In genomic region chr16:69725480-69726312, GRCh38 we compare ENCODE assay signal across 1 cellular context.
TF ChIP-seq lines count a peak whose summit lies in the region.

No MANE protein-coding gene starts in this region.

TF ChIP-seq in K562, 482 proteins besides CTCF, POLR2A, EP300 and RAD21 (continued from another document and continues in another):
- no peak for TF ChIP-seq ZBTB5 (IDR thresholded peaks at IDR 0.05)
- peak; percentile 50; the same call in 1 of the 2 replicates for TF ChIP-seq SMARCC2 (IDR thresholded peaks at IDR 0.05; ENCODE audit: low read depth)
- 0 out of 4 replicates have a peak, but pooled peaks of 1 of the 2 experiments have one; percentile 33 for TF ChIP-seq ZNF318 (IDR thresholded peaks at IDR 0.05; ENCODE audit: borderline replicate concordance in 1 of 2, low read depth in 1 of 2)
- no peak for TF ChIP-seq ZNF717 (CRISPR knock-in tag; IDR thresholded peaks at IDR 0.05)
- no peak for TF ChIP-seq CUX1 (CRISPR knock-in tag; IDR thresholded peaks at IDR 0.05)
- TF ChIP-seq TAF7 (tag; IDR thresholded peaks at IDR 0.05): peak; percentile 46; the same call in 1 of the 2 replicates
- TF ChIP-seq ARID2 (IDR thresholded peaks at IDR 0.05): no peak
- TF ChIP-seq ZNF121 (CRISPR knock-in tag; conservative IDR thresholded peaks at IDR 0.05): no peak
- no peak for TF ChIP-seq FOXA1 (IDR thresholded peaks at IDR 0.05; ENCODE audit: borderline replicate concordance)
- no peak for TF ChIP-seq CBFA2T3 (IDR thresholded peaks at IDR 0.05)
- TF ChIP-seq CHD4 (IDR thresholded peaks at IDR 0.05; ENCODE audit: insufficient read depth, insufficient replicate concordance, low read depth, low read length, poor library complexity, severe bottlenecking): no peak
- no peak for TF ChIP-seq TARDBP (IDR thresholded peaks at IDR 0.05)
- TF ChIP-seq NFATC3 (IDR thresholded peaks at IDR 0.05): no peak
- TF ChIP-seq TEAD2 (tag; IDR thresholded peaks at IDR 0.05): no peak
- peak; percentile 23; the same call in 1 of the 2 replicates for TF ChIP-seq RUNX1 (IDR thresholded peaks at IDR 0.05; ENCODE audit: low read depth)
- peak; percentile 42; the same call in 1 of the 2 replicates for TF ChIP-seq ARID1B (IDR thresholded peaks at IDR 0.05)
- no peak for TF ChIP-seq ZNF407 (IDR thresholded peaks at IDR 0.05; ENCODE audit: low read depth)
- no peak for TF ChIP-seq MBD2 (IDR thresholded peaks at IDR 0.05; ENCODE audit: borderline replicate concordance, low read depth)
- no peak for TF ChIP-seq ZFP1 (CRISPR knock-in tag; IDR thresholded peaks at IDR 0.05)
- TF ChIP-seq DPF2 (IDR thresholded peaks at IDR 0.05): no peak
- no peak for TF ChIP-seq ZNF766 (CRISPR knock-in tag; conservative IDR thresholded peaks at IDR 0.05)
- no peak for TF ChIP-seq PCBP1 (IDR thresholded peaks at IDR 0.05; ENCODE audit: low read depth, low read length, poor library complexity, severe bottlenecking)
- no peak for TF ChIP-seq ZNF140 (CRISPR knock-in tag; IDR thresholded peaks at IDR 0.05)
- TF ChIP-seq HLTF (IDR thresholded peaks at IDR 0.05): no peak
- TF ChIP-seq ADNP (tag; IDR thresholded peaks at IDR 0.05): peak; percentile 47; the same call in 1 of the 2 replicates
- TF ChIP-seq EGR1 (conservative IDR thresholded peaks at IDR 0.05): peak; percentile 37; the same call in 1 of the 2 replicates
- no peak for TF ChIP-seq ZNF3 (CRISPR knock-in tag; IDR thresholded peaks at IDR 0.05)
- TF ChIP-seq JUN (IDR thresholded peaks at IDR 0.05; ENCODE audit: borderline replicate concordance, low read depth, low read length): no peak
- no peak for TF ChIP-seq JUN (CRISPR knock-in tag; IDR thresholded peaks at IDR 0.05; ENCODE audit: borderline replicate concordance)
- no peak for TF ChIP-seq HEY1 (CRISPR knock-in tag; IDR thresholded peaks at IDR 0.05; ENCODE audit: borderline replicate concordance)
- no peak for TF ChIP-seq SLC30A9 (CRISPR knock-in tag; IDR thresholded peaks at IDR 0.05)
- TF ChIP-seq ZFX (CRISPR knock-in tag; IDR thresholded peaks at IDR 0.05): no peak
- no peak for TF ChIP-seq HES1 (IDR thresholded peaks at IDR 0.05; ENCODE audit: low read depth)
- TF ChIP-seq ZSCAN32 (CRISPR knock-in tag; IDR thresholded peaks at IDR 0.05): no peak
- TF ChIP-seq ZNF395 (CRISPR knock-in tag; IDR thresholded peaks at IDR 0.05): no peak
